In the genomic region with DNA sequence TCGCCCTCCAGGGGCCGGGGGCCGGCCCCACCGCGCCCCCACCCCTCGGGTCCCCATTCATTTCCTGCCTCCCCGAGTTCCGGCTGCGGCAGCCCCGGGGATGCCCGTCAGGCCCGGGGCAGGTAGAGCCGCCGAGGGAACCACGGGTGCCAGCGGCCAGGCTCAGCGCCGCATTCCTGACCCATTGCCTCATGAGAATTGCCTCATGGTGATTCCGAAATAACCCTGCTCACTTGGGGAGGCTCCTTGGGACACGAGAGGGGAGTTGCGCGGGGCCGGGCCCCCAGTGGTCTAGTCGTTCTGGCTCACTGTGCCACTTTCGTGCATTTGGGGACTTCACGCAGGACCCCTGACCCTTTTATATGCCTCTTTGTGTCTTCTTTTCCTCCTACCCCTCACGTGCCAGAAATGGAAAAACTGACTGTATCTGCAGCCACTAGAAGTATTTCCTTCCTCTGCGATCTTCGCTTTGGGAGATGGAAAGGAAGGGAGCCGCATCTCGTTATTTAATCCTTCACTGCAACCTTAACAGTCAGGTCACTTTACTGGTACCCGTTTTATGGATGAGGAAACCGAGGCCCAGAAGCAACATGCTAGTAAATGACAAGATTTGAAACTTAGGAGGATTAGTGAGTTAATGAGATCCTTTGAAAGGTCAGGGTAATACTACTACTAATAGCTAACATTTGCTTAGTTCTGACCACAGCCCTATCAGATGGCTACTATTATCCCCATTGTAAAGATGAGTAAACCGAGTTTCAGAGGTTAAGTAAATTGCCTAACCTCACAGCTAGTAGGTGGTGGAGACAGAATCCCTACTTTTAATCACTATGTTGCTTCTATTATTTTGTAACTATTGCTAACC, we compare ENCODE assay signal across 8 cellular contexts. TPM values are rescaled to one million over a fixed set of nuclear protein-coding genes. Genes with fewer than 3 reads are reported as not detected.
DNase-seq lines count a peak whose midpoint lies in the region; ATAC-seq and TF ChIP-seq lines count a peak whose summit lies in the region.

No MANE protein-coding gene starts in this region.

- intact Hi-C loops in upper lobe of right lung (cut with DNase I): no loop called here

- CTCF ChIA-PET in AG04449 (lab: Yijun Ruan, JAX) (interaction anchor here (2.4 kb wide), 1 partner anchor 8 kb away, joined by 10 read pairs; no protein-coding TSS in a partner anchor), T-cell (lab: Charles Lee) (interaction anchor here in 1 of 2 donors (0.6 kb wide), 1 partner anchor 1103 kb away, joined by 3 read pairs; no protein-coding TSS in a partner anchor)

- H3K4me1 Mint-ChIP-seq in T-cell (peaks cover 50 to 59% (median 50%) of the 10 kb centered on the region in 3 donors), endodermal cell (peaks cover 16% of the 10 kb centered on the region), mesothelial cell of epicardium (peaks cover 27% of the 10 kb centered on the region)

- peak overlapping the region; percentile 94 for H3K4me3 ChIP-seq in AG04449 (ENCODE audit: low read depth, low read length)
- peak overlapping the region; percentile 94 for H3K4me3 ChIP-seq in endodermal cell (ENCODE audit: low read length)
- peak overlapping the region; percentile 75 for H3K4me3 ChIP-seq in upper lobe of right lung

- in situ Hi-C loops in GM13977 (cut with MboI; ENCODE audit: low pct_unique_long_range_greater_than_20kb, low sequenced_read_pairs, unreplicated experiment): no loop called here

- H3K9me3 ChIP-seq in endodermal cell (ENCODE audit: control insufficient read depth, low read length) (no peaks in the 10 kb centered on the region), upper lobe of right lung (no peaks in the 10 kb centered on the region)

- TF ChIP-seq CTCF in AG04449 (IDR thresholded peaks at IDR 0.05; ENCODE audit: insufficient read depth, low read length, missing control alignments) (no peak), GM13977 (IDR thresholded peaks at IDR 0.05; ENCODE audit: extremely low read depth, insufficient read depth, missing control alignments) (no peak), endodermal cell (conservative IDR thresholded peaks at IDR 0.05) (peak; percentile 47), mesothelial cell of epicardium (IDR thresholded peaks at IDR 0.05; ENCODE audit: unreplicated experiment) (peak; percentile 13), upper lobe of right lung (IDR thresholded peaks at IDR 0.05) (no peak)

- H3K27me3 Mint-ChIP-seq in T-cell (no peaks in the 10 kb centered on the region), endodermal cell (ENCODE audit: insufficient read depth) (peaks cover 3% of the 10 kb centered on the region), mesothelial cell of epicardium (ENCODE audit: low read depth) (peaks cover 2% of the 10 kb centered on the region)

- H3K27me3 ChIP-seq in endodermal cell (ENCODE audit: control insufficient read depth, insufficient read depth, low read length, poor library complexity, severe bottlenecking): no peaks in the 10 kb centered on the region
- H3K27me3 ChIP-seq in upper lobe of right lung: no peaks in the 10 kb centered on the region

- H3K4me1 ChIP-seq in endodermal cell (ENCODE audit: control insufficient read depth, insufficient read depth, low read length) (peaks cover 6% of the 10 kb centered on the region), upper lobe of right lung (peaks cover 28% of the 10 kb centered on the region)

- 6 to 7% methylated on average over 12 to 32 of the region's 34 CpGs for WGBS in endodermal cell (ENCODE audit: insufficient coverage in 1 of 2, insufficient read length in 1 of 2), 2 experiments

- POLR2A ChIA-PET in AG04449 (lab: Yijun Ruan, JAX) (no interaction called here), T-cell (lab: Charles Lee) (no interaction called here)

- no peaks in the 10 kb centered on the region for H3K36me3 Mint-ChIP-seq in T-cell
- H3K36me3 Mint-ChIP-seq in endodermal cell (ENCODE audit: low read depth): no peaks in the 10 kb centered on the region
- no peaks in the 10 kb centered on the region for H3K36me3 Mint-ChIP-seq in mesothelial cell of epicardium

- H3K36me3 ChIP-seq in endodermal cell (ENCODE audit: control insufficient read depth, insufficient read depth, low read length) (no peaks in the 10 kb centered on the region), upper lobe of right lung (no peaks in the 10 kb centered on the region)

- H3K9me3 Mint-ChIP-seq in T-cell (no peaks in the 10 kb centered on the region), endodermal cell (no peaks in the 10 kb centered on the region), mesothelial cell of epicardium (no peaks in the 10 kb centered on the region)

- ATAC-seq in HG03457 (IDR thresholded peaks at IDR 0.05; ENCODE audit: unreplicated experiment) (peak; percentile 29), T-cell (replicated peaks in 1 of 4) (peak; percentile 61 to 72 (median 66)), upper lobe of right lung (peak; percentile 85)

- DNase-seq in AG04449 (ENCODE audit: low read depth, low spot score) (peak; percentile 29), GM13977 (ENCODE audit: low spot score) (peak; percentile 33), T-cell (peak in 6 of 34 experiments; percentile 5 to 44 (median 28)), endodermal cell (peak; percentile 92), mesothelial cell of epicardium (ENCODE audit: low spot score in 2 of 2, unreplicated experiment in 2 of 2) (peak; percentile 34 to 73), upper lobe of right lung (peak; percentile 87), NCI-H1092 treated with DMSO at 0.1 percent for 48 hours (lab: John Stamatoyannopoulos, UW) (no peak)

- H3K27ac Mint-ChIP-seq in T-cell (peak overlapping the region; percentile 80 to 89), endodermal cell (peak overlapping the region; percentile 99), mesothelial cell of epicardium (peak overlapping the region; percentile 99)

- H3K27ac ChIP-seq in endodermal cell (ENCODE audit: low read depth, low read length): peak overlapping the region; percentile 92
- H3K27ac ChIP-seq in upper lobe of right lung: peak overlapping the region; percentile 95

- H3K4me3 Mint-ChIP-seq in T-cell (peak overlapping the region; percentile 87 to 100 (median 92)), endodermal cell (peak overlapping the region; percentile 94), mesothelial cell of epicardium (peak overlapping the region; percentile 89)

- peak overlapping the region; percentile 97 for H3K9ac ChIP-seq in endodermal cell (ENCODE audit: extremely low read depth, low read length, poor library complexity, severe bottlenecking)

RNA-seq across cellular contexts. Expression of gene PTPN11, which starts 0.8 kb away (rescaled TPM):
- total RNA-seq in T-cell: 10 to 100 TPM; 48.7 to 55.5 (median 53.2) TPM
- 100 to 1,000 TPM in 1 of 2 donors, 10 to 100 TPM in 1; 98.2 to 106 TPM for total RNA-seq in endodermal cell
- 55.1 TPM for polyA plus RNA-seq in endodermal cell (2013, experiment 1 of 2)
- polyA plus RNA-seq in endodermal cell (2013, experiment 2 of 2): 50.9 TPM
- total RNA-seq in mesothelial cell of epicardium: 75.6 to 86.3 TPM (median 81.1 TPM) in 3 replicates
- 98.7 TPM for total RNA-seq in upper lobe of right lung

RNA-seq across cellular contexts. Expression of gene RPL6, which starts 10.1 kb away (rescaled TPM):
- total RNA-seq in T-cell: 1,000 to 10,000 TPM; 1,580 to 1,742 (median 1,622) TPM
- total RNA-seq in endodermal cell: 1,000 to 10,000 TPM; 1,610 to 1,647 TPM
- polyA plus RNA-seq in endodermal cell (2013, experiment 1 of 2): 2,166 TPM
- polyA plus RNA-seq in endodermal cell (2013, experiment 2 of 2): 2,106 TPM
- total RNA-seq in mesothelial cell of epicardium: 1,628 to 1,718 TPM (median 1,717 TPM) in 3 replicates
- 811 TPM for total RNA-seq in upper lobe of right lung

RNA-seq across cellular contexts. Expression of gene HECTD4, which starts 37.3 kb away (rescaled TPM):
- total RNA-seq in T-cell (10 to 100 TPM; 49.7 to 58.5 (median 53.7) TPM), endodermal cell (10 to 100 TPM; 46.6 to 48.2 TPM), mesothelial cell of epicardium (75.4 to 89.8 TPM (median 77.3 TPM) in 3 replicates), upper lobe of right lung (54.7 TPM)
- polyA plus RNA-seq in endodermal cell (2013, experiment 1 of 2): 26.6 TPM
- 22.8 TPM for polyA plus RNA-seq in endodermal cell (2013, experiment 2 of 2)

Comparison
In these comparisons a context has a peak if more than half of its experiments do, and no peak if none do; other contexts are left out.
1. CTCF ChIP-seq: peak in endodermal cell (single experiment) and mesothelial cell of epicardium (single experiment); none in AG04449 (single experiment), GM13977 (single experiment) and upper lobe of right lung (single experiment).
2. ATAC-seq: peak in every context shown above with its lines; median percentile 85 in upper lobe of right lung; 66 in T-cell; 29 in HG03457.
3. Peak in every context shown above with its lines, with median percentiles within 50 percentile points of each other: H3K4me3 ChIP-seq, H3K27ac Mint-ChIP-seq and H3K4me3 Mint-ChIP-seq.